In genomic region chr3:194306109-194306686, GRCh38 we compare ENCODE assay signal across 9 cellular contexts. TPM values are rescaled to one million over a fixed set of nuclear protein-coding genes. Genes with fewer than 3 reads are reported as not detected.
DNase-seq lines count a peak whose midpoint lies in the region; ATAC-seq and TF ChIP-seq lines count a peak whose summit lies in the region.
"Had no signal": no experiment of that assay in that cellular context is flagged by ENCODE, and none has a peak within 500 bp of the region (broad histone marks: within the 10 kb centered on the region; RNA-seq: fewer than 3 reads in every experiment).

No MANE protein-coding gene starts in this region.

- no peak for TF ChIP-seq EP300 in tibial nerve (IDR thresholded peaks at IDR 0.05)

- TF ChIP-seq POLR2A in tibial nerve (IDR thresholded peaks at IDR 0.05) = no peak

- 51 to 73% methylated on average over 8 to 11 of the region's 11 CpGs for WGBS in tibial nerve, 2 donors
- WGBS in smooth muscle cell (ENCODE audit: low lambda C conversion rate) = 63% methylated on average over 11 of the region's 11 CpGs

- H3K4me2 ChIP-seq in smooth muscle cell = no peak overlapping the region

- ATAC-seq in GM21737 (IDR thresholded peaks at IDR 0.05; ENCODE audit: unreplicated experiment) = peak; percentile 46

- TF ChIP-seq CTCF in GM12875 (IDR thresholded peaks at IDR 0.05; ENCODE audit: borderline replicate concordance, insufficient read depth, low read depth, low read length) = no peak
- TF ChIP-seq CTCF in tibial nerve (IDR thresholded peaks at IDR 0.05) = no peak
- no peak for TF ChIP-seq CTCF in smooth muscle cell (IDR thresholded peaks at IDR 0.05; ENCODE audit: borderline replicate concordance, insufficient read depth, poor library complexity, severe bottlenecking)

- H3K4me3 ChIP-seq in GM12875 (ENCODE audit: low read depth, low read length) (peak overlapping the region; percentile 45), tibial nerve (no peak overlapping the region), smooth muscle cell (no peak overlapping the region)

- no peaks in the 10 kb centered on the region for H4K20me1 ChIP-seq in smooth muscle cell (ENCODE audit: low read depth)

- no peaks in the 10 kb centered on the region for H3K79me2 ChIP-seq in smooth muscle cell (ENCODE audit: low read depth)
- H3K79me2 ChIP-seq: parathyroid adenoma had no signal

- DNase-seq in MV-4-11 (lab: John Stamatoyannopoulos, UW) = peak; percentile 76
- DNase-seq in activated T-helper 1 cell treated with Interleukin-2 at 50 U/mL for 16 hours (ENCODE audit: low read depth) = peak; percentile 37
- peak; percentile 28 for DNase-seq in stimulated activated CD4-positive, alpha-beta T cell treated with anti-CD3 and anti-CD28 coated beads, Interleukin-4, amount 100 ng/mL, for 24 hours
- no peak for DNase-seq in SHP77 (lab: John Stamatoyannopoulos, UW)
- DNase-seq in tibial nerve (ENCODE audit: low spot score in 2 of 2) = no peak
- DNase-seq in smooth muscle cell (lab: John Stamatoyannopoulos, UW; ENCODE audit: unreplicated experiment) = no peak

- peaks cover 0 to 30% (median 6%) of the 10 kb centered on the region in 4 donors for H3K4me1 ChIP-seq in tibial nerve
- H3K4me1 ChIP-seq in smooth muscle cell (ENCODE audit: low read depth) = peaks cover 24% of the 10 kb centered on the region

- H3K36me3 ChIP-seq in tibial nerve = no peaks in the 10 kb centered on the region
- H3K36me3 ChIP-seq in smooth muscle cell (ENCODE audit: low read depth) = no peaks in the 10 kb centered on the region

- H3K27ac ChIP-seq in tibial nerve (no peak overlapping the region), smooth muscle cell (ENCODE audit: low read depth) (no peak overlapping the region)
- H3K27ac ChIP-seq: parathyroid adenoma had no signal

- H3F3A ChIP-seq in smooth muscle cell (ENCODE audit: low read depth) = no peaks in the 10 kb centered on the region

- H3K9me3 ChIP-seq in tibial nerve = no peaks in the 10 kb centered on the region
- no peaks in the 10 kb centered on the region for H3K9me3 ChIP-seq in smooth muscle cell (replicated peaks; ENCODE audit: low read depth)

- peaks cover 0 to 7% of the 10 kb centered on the region in 2 donors for H3K27me3 ChIP-seq in tibial nerve
- no peaks in the 10 kb centered on the region for H3K27me3 ChIP-seq in smooth muscle cell (ENCODE audit: low read depth)

- H3K9ac ChIP-seq in smooth muscle cell (ENCODE audit: low read depth) = no peak overlapping the region
- H3K9ac ChIP-seq: parathyroid adenoma had no signal

- no peak overlapping the region for H2AFZ ChIP-seq in smooth muscle cell (ENCODE audit: low read depth)
- H2AFZ ChIP-seq: parathyroid adenoma had no signal

RNA-seq across cellular contexts. Expression of gene CPN2, which starts 44.9 kb away (rescaled TPM):
- total RNA-seq in tibial nerve = not detected
- total RNA-seq in smooth muscle cell = 0.13 TPM in 1 of 2 replicates, not detected in the other
- polyA plus RNA-seq in smooth muscle cell = not detected in 2 replicates

Comparison
In these comparisons a context has a peak if more than half of its experiments do, and no peak if none do; other contexts are left out.
1. DNase-seq: peak in MV-4-11 (single experiment), activated T-helper 1 cell treated with Interleukin-2 at 50 U/mL for 16 hours (single experiment) and stimulated activated CD4-positive, alpha-beta T cell treated with anti-CD3 and anti-CD28 coated beads, Interleukin-4, amount 100 ng/mL, for 24 hours (single experiment); none in SHP77 (0 of 2), tibial nerve (0 of 2) and smooth muscle cell (single experiment).